18 cellular contexts compared by ENCODE assay signal in the genomic region with DNA sequence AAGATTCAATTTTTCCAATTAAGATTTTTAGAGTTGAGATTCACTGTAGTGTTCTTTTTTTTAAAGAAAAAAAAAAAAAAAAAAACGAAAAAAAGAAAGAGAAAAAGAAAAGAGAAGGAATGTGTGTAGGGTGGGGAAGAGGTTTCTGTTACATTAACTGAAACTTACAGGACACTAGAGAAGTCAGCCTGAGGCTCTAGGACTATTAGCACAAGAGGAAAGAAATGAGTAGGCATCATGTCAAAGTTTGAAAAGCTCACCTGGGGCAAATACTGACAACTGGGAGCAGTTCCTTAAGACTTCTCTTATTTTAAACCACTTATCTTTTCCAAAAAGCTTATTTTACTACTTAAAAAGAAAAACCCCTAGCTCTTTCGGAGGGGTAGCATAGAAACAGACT.
A peak's percentile ranks its signal among the peaks of the same experiment; 100 is the strongest.
DNase-seq lines count a peak whose midpoint lies in the region; ATAC-seq and TF ChIP-seq lines count a peak whose summit lies in the region.
"Had no signal": no experiment of that assay in that cellular context is flagged by ENCODE, and none has a peak within 500 bp of the region (broad histone marks: within the 10 kb centered on the region; RNA-seq: fewer than 3 reads in every experiment).

No MANE protein-coding gene starts in this region.

- no peak overlapping the region for H3K27ac Mint-ChIP-seq in CD4-positive, alpha-beta T cell
- H3K27ac Mint-ChIP-seq: CD14-positive monocyte; CD8-positive, alpha-beta T cell; GM23338 had no signal

- H3K27me3 ChIP-seq in left ventricle myocardium inferior (ENCODE audit: low read depth) (no peaks in the 10 kb centered on the region), right cardiac atrium (ENCODE audit: control insufficient read depth, insufficient read depth) (no peaks in the 10 kb centered on the region), OCI-LY3 (ENCODE audit: low read depth, low read length) (no peaks in the 10 kb centered on the region), skeletal muscle tissue (ENCODE audit: control insufficient read depth in 3 of 3, insufficient read depth in 3 of 3, low read length in 3 of 3) (no peaks in the 10 kb centered on the region)
- H3K27me3 ChIP-seq in CD4-positive, alpha-beta T cell (ENCODE audit: control insufficient read depth, insufficient read depth, low read length): no peaks in the 10 kb centered on the region
- H3K27me3 ChIP-seq: BLaER1 had no signal

- H3K4me1 Mint-ChIP-seq in CD4-positive, alpha-beta T cell (ENCODE audit: low read depth): peaks cover 4% of the 10 kb centered on the region
- H3K4me1 Mint-ChIP-seq: CD14-positive monocyte, GM23338 had no signal

- no peaks in the 10 kb centered on the region for H3K9me3 ChIP-seq in left ventricle myocardium inferior (replicated peaks)
- no peaks in the 10 kb centered on the region for H3K9me3 ChIP-seq in right cardiac atrium (ENCODE audit: control insufficient read depth, low read length)
- H3K9me3 ChIP-seq in OCI-LY3 (ENCODE audit: insufficient read depth, low read length): no peaks in the 10 kb centered on the region
- H3K9me3 ChIP-seq in skeletal muscle tissue (ENCODE audit: control insufficient read depth in 3 of 3, low read length in 3 of 3): no peaks in the 10 kb centered on the region
- H3K9me3 ChIP-seq in CD4-positive, alpha-beta T cell (ENCODE audit: control insufficient read depth, low read length): no peaks in the 10 kb centered on the region
- H3K9me3 ChIP-seq: BLaER1 had no signal

- H3K9ac ChIP-seq in OCI-LY3 (ENCODE audit: low read length): peak overlapping the region; percentile 16; the same call in 1 of the 2 replicates
- no peak overlapping the region for H3K9ac ChIP-seq in skeletal muscle tissue (ENCODE audit: low read depth in 1 of 3, low read length in 3 of 3)
- H3K9ac ChIP-seq: BLaER1 had no signal

- POLR2A ChIA-PET in CD4-positive, alpha-beta T cell (lab: Charles Lee): no interaction called here

- no peak overlapping the region for H2AFZ ChIP-seq in OCI-LY3 (ENCODE audit: low read depth, low read length)
- H2AFZ ChIP-seq: GM23338 had no signal

- H3K27ac ChIP-seq in left ventricle myocardium inferior (replicated peaks): peak overlapping the region; percentile 6
- no peak overlapping the region for H3K27ac ChIP-seq in right cardiac atrium (ENCODE audit: low read length)
- peak overlapping the region; percentile 52 for H3K27ac ChIP-seq in OCI-LY3 (ENCODE audit: low read length)
- peak overlapping the region; percentile 3 for H3K27ac ChIP-seq in skeletal muscle tissue (ENCODE audit: low read depth, low read length)
- H3K27ac ChIP-seq in CD4-positive, alpha-beta T cell (ENCODE audit: low read depth, low read length): no peak overlapping the region
- H3K27ac ChIP-seq: BLaER1 had no signal

- WGBS in right cardiac atrium: 65% methylated on average over 2 of the region's 2 CpGs

- no peak overlapping the region for H3K4me3 ChIP-seq in left ventricle myocardium inferior
- no peak overlapping the region for H3K4me3 ChIP-seq in right cardiac atrium (ENCODE audit: low read length)
- H3K4me3 ChIP-seq in OCI-LY3 (ENCODE audit: low read length): peak overlapping the region; percentile 1
- no peak overlapping the region for H3K4me3 ChIP-seq in skeletal muscle tissue (ENCODE audit: low read length in 3 of 3)
- H3K4me3 ChIP-seq: BLaER1, GM23338, K562 had no signal

- H3K36me3 ChIP-seq in left ventricle myocardium inferior: peaks cover 53% of the 10 kb centered on the region
- H3K36me3 ChIP-seq in OCI-LY3 (replicated peaks; ENCODE audit: low read depth, low read length): no peaks in the 10 kb centered on the region
- peaks cover 27 to 40% (median 30%) of the 10 kb centered on the region in 3 donors for H3K36me3 ChIP-seq in skeletal muscle tissue (ENCODE audit: control insufficient read depth in 3 of 3, insufficient read depth in 3 of 3, low read length in 3 of 3)

- intact Hi-C loops in left ventricle myocardium inferior (cut with micrococcal nuclease): no loop called here
- intact Hi-C loops in right cardiac atrium (cut with DNase I): no loop called here
- intact Hi-C loops in CD4-positive, alpha-beta T cell (cut with DNase I, micrococcal nuclease): no loop called here

- H3K79me2 ChIP-seq in OCI-LY3 (ENCODE audit: low read length): no peaks in the 10 kb centered on the region

- no peaks in the 10 kb centered on the region for H4K20me1 ChIP-seq in OCI-LY3 (ENCODE audit: insufficient read depth, low read length)
- H4K20me1 ChIP-seq: BLaER1 had no signal

- H3K36me3 Mint-ChIP-seq in CD4-positive, alpha-beta T cell (ENCODE audit: low read depth): no peaks in the 10 kb centered on the region
- H3K36me3 Mint-ChIP-seq: CD8-positive, alpha-beta T cell had no signal

- H3K9me3 Mint-ChIP-seq in CD4-positive, alpha-beta T cell: no peaks in the 10 kb centered on the region
- H3K9me3 Mint-ChIP-seq: CD8-positive, alpha-beta T cell; GM23338 had no signal

- no peak for ATAC-seq in right cardiac atrium
- no peak for ATAC-seq in GM21576 (IDR thresholded peaks at IDR 0.05; ENCODE audit: unreplicated experiment)
- ATAC-seq in CD4-positive, alpha-beta T cell (ENCODE audit: poor library complexity): no peak
- no peak for ATAC-seq in stimulated activated naive CD8-positive, alpha-beta T cell treated with anti-CD3 and anti-CD28 coated beads, Interleukin-15, Interleukin-2, amounts not matched to agents 100 U/mL and 50 U/mL, for 24 hours
- ATAC-seq: CD8-positive, alpha-beta T cell; GM23338; K562 had no signal

- H3K4me1 ChIP-seq in left ventricle myocardium inferior: peaks cover 12% of the 10 kb centered on the region
- no peaks in the 10 kb centered on the region for H3K4me1 ChIP-seq in right cardiac atrium (ENCODE audit: control insufficient read depth, insufficient read depth, low read length)
- peaks cover 25% of the 10 kb centered on the region for H3K4me1 ChIP-seq in OCI-LY3 (ENCODE audit: low read length)
- H3K4me1 ChIP-seq in skeletal muscle tissue (ENCODE audit: control insufficient read depth in 3 of 3, insufficient read depth in 3 of 3, low read length in 3 of 3): no peaks in the 10 kb centered on the region
- H3K4me1 ChIP-seq: BLaER1 had no signal

- DNase-seq in left ventricle myocardium inferior (no peak), right cardiac atrium (no peak)
- DNase-seq in CD4-positive, alpha-beta T cell: no peak
- no peak for DNase-seq in stimulated activated naive CD8-positive, alpha-beta T cell treated with anti-CD3 and anti-CD28 coated beads, Interleukin-15, Interleukin-2, amounts not matched to agents 100 U/mL and 50 U/mL, for 24 hours
- DNase-seq: 8988T; Calu3; CD8-positive, alpha-beta T cell; DMS79 treated with DMSO at 0.1 percent for 48 hours; GF-D8; HCEC 1CT; IMR-90 had no signal

- H3K27me3 Mint-ChIP-seq in CD4-positive, alpha-beta T cell: no peaks in the 10 kb centered on the region

- no peak overlapping the region for H3K4me3 Mint-ChIP-seq in CD4-positive, alpha-beta T cell
- H3K4me3 Mint-ChIP-seq: CD14-positive monocyte; CD8-positive, alpha-beta T cell; GM23338 had no signal

- H3K4me2 ChIP-seq in OCI-LY3 (ENCODE audit: low read length): peak overlapping the region; percentile 60
- H3K4me2 ChIP-seq: BLaER1, GM23338 had no signal

- TF ChIP-seq CTCF in left ventricle myocardium inferior (IDR thresholded peaks at IDR 0.05; ENCODE audit: borderline replicate concordance): no peak
- no peak for TF ChIP-seq CTCF in OCI-LY3 (IDR thresholded peaks at IDR 0.05; ENCODE audit: low read depth, low read length)
- no peak for TF ChIP-seq CTCF in CD4-positive, alpha-beta T cell (IDR thresholded peaks at IDR 0.05)

- CTCF ChIA-PET in CD4-positive, alpha-beta T cell (lab: Charles Lee): no interaction called here

Comparison
In these comparisons a context has a peak if more than half of its experiments do, and no peak if none do; other contexts are left out.
1. H3K27ac ChIP-seq: peak in left ventricle myocardium inferior (single experiment), OCI-LY3 (single experiment) and skeletal muscle tissue (single experiment); none in right cardiac atrium (single experiment) and CD4-positive, alpha-beta T cell (single experiment).